12 cellular contexts compared by ENCODE assay signal in genomic region chr3:37934631-37935289, GRCh38. TPM values are rescaled to one million over a fixed set of nuclear protein-coding genes. Genes with fewer than 3 reads are reported as not detected.
DNase-seq lines count a peak whose midpoint lies in the region; ATAC-seq, FAIRE-seq and TF ChIP-seq lines count a peak whose summit lies in the region.
"Had no signal": no experiment of that assay in that cellular context is flagged by ENCODE, and none has a peak within 500 bp of the region (broad histone marks: within the 10 kb centered on the region; RNA-seq: fewer than 3 reads in every experiment).

No MANE protein-coding gene starts in this region.

- no TSS peak for BruUV-seq in MCF 10A (replicated peaks; lab: Mats Ljungman, UMichigan)

- ATAC-seq in HG03097 (IDR thresholded peaks at IDR 0.05; ENCODE audit: low FRiP score, unreplicated experiment) (no peak), GM19452 (IDR thresholded peaks at IDR 0.05; ENCODE audit: unreplicated experiment) (no peak)
- ATAC-seq: activated CD8-positive, alpha-beta T cell treated with anti-CD3 and anti-CD28 coated beads for 36 hours had no signal

- POLR2A ChIA-PET in MCF 10A (lab: Yijun Ruan, JAX), result interaction anchor here (1.9 kb wide), 1 partner anchor 10 kb away, joined by 7 read pairs; no protein-coding TSS in a partner anchor

- peak; percentile 28 for DNase-seq in GM23248
- DNase-seq in MCF 10A (ENCODE audit: unreplicated experiment), result no peak
- DNase-seq in right atrium auricular region (ENCODE audit: low spot score), result no peak
- DNase-seq in prostate gland (ENCODE audit: low spot score), result no peak
- DNase-seq in head of caudate nucleus, result no peak
- no peak for DNase-seq in urothelium cell line (ENCODE audit: low spot score)
- DNase-seq: activated CD8-positive, alpha-beta T cell treated with anti-CD3 and anti-CD28 coated beads for 36 hours; activated gamma-delta T cell; NCI-H2227 treated with DMSO at 0.1 percent for 48 hours had no signal

- H3K9ac ChIP-seq in GM23248, result no peak overlapping the region

- no peaks in the 10 kb centered on the region for H3K9me3 ChIP-seq in GM23248 (ENCODE audit: low read depth)
- H3K9me3 ChIP-seq in right atrium auricular region, result no peaks in the 10 kb centered on the region
- no peaks in the 10 kb centered on the region for H3K9me3 ChIP-seq in prostate gland

- H3K27me3 ChIP-seq in GM23248 (replicated peaks; ENCODE audit: insufficient read depth) (no peaks in the 10 kb centered on the region), right atrium auricular region (no peaks in the 10 kb centered on the region), prostate gland (replicated peaks; ENCODE audit: insufficient read depth) (no peaks in the 10 kb centered on the region)

- peak overlapping the region; percentile 95 for H3K27ac Mint-ChIP-seq in MCF 10A (ENCODE audit: low read depth, unreplicated experiment)
- H3K27ac Mint-ChIP-seq: activated CD8-positive, alpha-beta T cell treated with anti-CD3 and anti-CD28 coated beads for 36 hours; T-helper 1 cell treated with Interleukin-12 subunit alpha and Interleukin-12 subunit beta and Interleukin-4 antibody, amounts not matched to agents 30 μg/mL and 1 μg/mL, for 36 hours had no signal

- no peak for FAIRE-seq in urothelium cell line (lab: Jason Lieb, UNC)

- peaks cover 44% of the 10 kb centered on the region for H3K4me1 ChIP-seq in GM23248 (ENCODE audit: insufficient read depth)
- peaks cover 0 to 47% of the 10 kb centered on the region in 2 donors for H3K4me1 ChIP-seq in right atrium auricular region
- H3K4me1 ChIP-seq in prostate gland (replicated peaks), result peaks cover 4% of the 10 kb centered on the region

- H3K36me3 ChIP-seq in GM23248 (ENCODE audit: low read depth) (no peaks in the 10 kb centered on the region), right atrium auricular region (no peaks in the 10 kb centered on the region), prostate gland (no peaks in the 10 kb centered on the region)

- H4K20me1 ChIP-seq in GM23248 (ENCODE audit: insufficient read depth), result no peaks in the 10 kb centered on the region

- intact Hi-C loops in MCF 10A (cut with micrococcal nuclease) (no loop called here), prostate gland (cut with DNase I) (no loop called here), head of caudate nucleus (cut with DNase I) (no loop called here)

- H3K27ac ChIP-seq in GM23248 (peak overlapping the region; percentile 70), right atrium auricular region (peak overlapping the region; percentile 62 to 69), prostate gland (peak overlapping the region; percentile 21 to 37)

- CTCF ChIA-PET in MCF 10A (lab: Yijun Ruan, JAX), result interaction anchor here (0.6 to 1.9 kb wide), 2 partner anchors 32 to 161 kb away, joined by 4 to 11 read pairs; no protein-coding TSS in a partner anchor

- H2AFZ ChIP-seq in GM23248, result no peak overlapping the region

- no peak for TF ChIP-seq CTCF in MCF 10A (IDR thresholded peaks at IDR 0.05; ENCODE audit: unreplicated experiment)
- TF ChIP-seq CTCF in right atrium auricular region (IDR thresholded peaks at IDR 0.05), result no peak
- no peak for TF ChIP-seq CTCF in prostate gland (IDR thresholded peaks at IDR 0.05)

- peaks cover 34% of the 10 kb centered on the region for H3F3A ChIP-seq in GM23248 (ENCODE audit: insufficient read depth)

- H3K36me3 Mint-ChIP-seq in MCF 10A (ENCODE audit: insufficient read depth, unreplicated experiment), result no peaks in the 10 kb centered on the region

- WGBS in GM23248 (ENCODE audit: low coverage in 1 of 2, low lambda C conversion rate in 2 of 2, missing lambda C conversion rate in 2 of 2), 2 experiments, result 71 to 74% methylated on average over 8 of the region's 8 CpGs
- WGBS in prostate gland, result 50% methylated on average over 8 of the region's 8 CpGs

- peaks cover 77% of the 10 kb centered on the region for H3K79me2 ChIP-seq in GM23248 (ENCODE audit: insufficient read depth)

- H3K4me3 Mint-ChIP-seq in MCF 10A (ENCODE audit: unreplicated experiment), result no peak overlapping the region
- H3K4me3 Mint-ChIP-seq: activated CD8-positive, alpha-beta T cell treated with anti-CD3 and anti-CD28 coated beads for 36 hours; T-helper 1 cell treated with Interleukin-12 subunit alpha and Interleukin-12 subunit beta and Interleukin-4 antibody, amounts not matched to agents 30 μg/mL and 1 μg/mL, for 36 hours had no signal

- peaks cover 52% of the 10 kb centered on the region for H3K4me1 Mint-ChIP-seq in MCF 10A (ENCODE audit: insufficient read depth, unreplicated experiment)

- no peaks in the 10 kb centered on the region for H3K9me3 Mint-ChIP-seq in MCF 10A (ENCODE audit: unreplicated experiment)
- H3K9me3 Mint-ChIP-seq: activated CD8-positive, alpha-beta T cell treated with anti-CD3 and anti-CD28 coated beads for 36 hours; T-helper 1 cell treated with Interleukin-12 subunit alpha and Interleukin-12 subunit beta and Interleukin-4 antibody, amounts not matched to agents 30 μg/mL and 1 μg/mL, for 36 hours had no signal

- H3K4me3 ChIP-seq in GM23248, result no peak overlapping the region
- H3K4me3 ChIP-seq in right atrium auricular region, result no peak overlapping the region
- no peak overlapping the region for H3K4me3 ChIP-seq in prostate gland

- H3K4me2 ChIP-seq in GM23248 (ENCODE audit: unreplicated experiment), result peak overlapping the region; percentile 63

- H3K9me2 ChIP-seq in GM23248 (ENCODE audit: insufficient read depth), result no peaks in the 10 kb centered on the region

- TF ChIP-seq POLR2A in prostate gland (IDR thresholded peaks at IDR 0.05), result no peak

- in situ Hi-C loops in GM23248 (cut with MboI), result no loop called here

- no peaks in the 10 kb centered on the region for H3K27me3 Mint-ChIP-seq in MCF 10A (ENCODE audit: insufficient read depth, unreplicated experiment)
- H3K27me3 Mint-ChIP-seq: activated CD8-positive, alpha-beta T cell treated with anti-CD3 and anti-CD28 coated beads for 36 hours had no signal

RNA-seq across cellular contexts. Expression of gene VILL, which starts 55.8 kb away (rescaled TPM):
- 6.6 and 12.4 TPM in 2 replicates for total RNA-seq in GM23248 (2014; rRNA removed; shearing (Covaris generic))
- polyA plus RNA-seq in GM23248 (2016; fragmentation: Nextera tagmentation; extraction: Ambion mirVana), result 2.8 and 2.9 TPM in 2 replicates
- total RNA-seq in MCF 10A (2022) (not detected in 2 replicates), right atrium auricular region (10 to 100 TPM in 1 of 2 donors, 1 to 10 TPM in 1; 4.2 to 12.2 TPM), prostate gland (10 to 100 TPM; 29.1 to 29.3 TPM)
